In genomic region chr1:24071941-24072340, GRCh38 we compare ENCODE assay signal across 20 cellular contexts. TPM values are rescaled to one million over a fixed set of nuclear protein-coding genes. Genes with fewer than 3 reads are reported as not detected.
A peak's percentile ranks its signal among the peaks of the same experiment; 100 is the strongest.
DNase-seq lines count a peak whose midpoint lies in the region; ATAC-seq, FAIRE-seq and TF ChIP-seq lines count a peak whose summit lies in the region.
"Had no signal": no experiment of that assay in that cellular context is flagged by ENCODE, and none has a peak within 500 bp of the region (broad histone marks: within the 10 kb centered on the region; RNA-seq: fewer than 3 reads in every experiment).

No MANE protein-coding gene starts in this region.

- no peaks in the 10 kb centered on the region for H3F3A ChIP-seq in MM.1S (ENCODE audit: insufficient read depth, low read length)

- in situ Hi-C loops in GM13976 (cut with MboI; ENCODE audit: low sequenced_read_pairs, unreplicated experiment) = no loop called here

- H4K20me1 ChIP-seq in H1 (replicated peaks in 1 of 2; ENCODE audit: control insufficient read depth in 1 of 2, insufficient read depth in 2 of 2, low read length in 2 of 2) (no peaks in the 10 kb centered on the region), MM.1S (ENCODE audit: insufficient read depth, low read length) (no peaks in the 10 kb centered on the region)

- no peak overlapping the region for H4K91ac ChIP-seq in H1 (replicated peaks; ENCODE audit: insufficient read length, low read length)

- peak overlapping the region; percentile 73 for H2AFZ ChIP-seq in H1 (ENCODE audit: low read length)
- H2AFZ ChIP-seq in MM.1S (ENCODE audit: low read length) = no peak overlapping the region

- H3K4me3 ChIP-seq in right atrium auricular region (no peak overlapping the region), H1 (ENCODE audit: extremely low read depth in 1 of 4, insufficient read depth in 2 of 4, low read depth in 3 of 4, low read length in 4 of 4) (no peak overlapping the region), lower lobe of right lung (no peak overlapping the region), spleen (no peak overlapping the region), MM.1S (ENCODE audit: low read length) (no peak overlapping the region)

- H3K23ac ChIP-seq in H1 (ENCODE audit: insufficient read length) = no peak overlapping the region

- intact Hi-C loops in Right ventricle myocardium superior (cut with DNase I) = loop anchor here (5.0 kb wide), 1 partner anchor 40 kb away; the partner anchor contains the start of gene MYOM3
- intact Hi-C loops in lower lobe of right lung (cut with DNase I) = no loop called here
- intact Hi-C loops in spleen (cut with DNase I; ENCODE audit: low total_unique reads) = no loop called here

- WGBS in H1 (ENCODE audit: extremely low coverage in 1 of 2, insufficient coverage in 1 of 2, insufficient read length in 1 of 2, insufficient replicate concordance in 2 of 2, low coverage in 1 of 2, low lambda C conversion rate in 2 of 2, missing lambda C conversion rate in 1 of 2), 2 experiments = 91% methylated on average over 7 of the region's 7 CpGs; no CpG with 5 or more reads in 1 of the 2 experiments
- 84 to 90% (median 85%) methylated on average over 6 to 7 of the region's 7 CpGs for WGBS in spleen, 5 donors

- no peaks in the 10 kb centered on the region for H3K79me1 ChIP-seq in H1 (ENCODE audit: low read depth, low read length)

- no peaks in the 10 kb centered on the region for H3K9me2 ChIP-seq in MM.1S (replicated peaks; ENCODE audit: insufficient read depth, low read length)

- H3K23me2 ChIP-seq in H1 (ENCODE audit: low read depth, low read length) = no peaks in the 10 kb centered on the region

- H3K79me2 ChIP-seq in H1 (ENCODE audit: control insufficient read depth in 1 of 2, insufficient read depth in 2 of 2, low read length in 2 of 2) (no peaks in the 10 kb centered on the region), MM.1S (ENCODE audit: low read length) (no peaks in the 10 kb centered on the region)

- no peak overlapping the region for H4K5ac ChIP-seq in H1 (ENCODE audit: insufficient read length, low read depth, low read length)

- H2BK20ac ChIP-seq in H1 (ENCODE audit: low read length) = no peak overlapping the region

- no peak for TF ChIP-seq POLR2A in H1 (IDR thresholded peaks at IDR 0.05; ENCODE audit: control extremely low read depth in 1 of 2, low read depth in 2 of 2, low read length in 2 of 2)
- TF ChIP-seq POLR2A in spleen (IDR thresholded peaks at IDR 0.05) = no peak

- H3K18ac ChIP-seq in H1 (ENCODE audit: extremely low read depth, low read length) = no peak overlapping the region

- CTCF ChIA-PET in H1 (lab: Charles Lee; ENCODE audit: partially characterized antibody) = interaction anchor here (0.5 to 3.5 kb wide), 31 partner anchors 11 to 580 kb away, joined by 3 to 32 read pairs (median 4); partner anchors contain the start of gene MYOM3

- no peak overlapping the region for H2BK5ac ChIP-seq in H1 (ENCODE audit: low read depth, low read length)

- H3K4me1 ChIP-seq in right atrium auricular region (peaks cover 0 to 19% of the 10 kb centered on the region in 2 donors), H1 (replicated peaks in 1 of 4; ENCODE audit: control insufficient read depth in 3 of 4, insufficient read depth in 4 of 4, low read length in 3 of 4) (peaks cover 0 to 3% (median under 1%) of the 10 kb centered on the region in 4 experiments; a peak in 4 of 7 replicates), lower lobe of right lung (peaks cover 5% of the 10 kb centered on the region), spleen (peaks cover 0 to 11% (median 7%) of the 10 kb centered on the region in 6 donors), MM.1S (ENCODE audit: low read length) (no peaks in the 10 kb centered on the region)

- peak overlapping the region; percentile 19 for H3K4ac ChIP-seq in H1 (replicated peaks; ENCODE audit: insufficient read length, low read depth, low read length)

- ATAC-seq in Right ventricle myocardium superior (ENCODE audit: poor library complexity) = no peak
- ATAC-seq in lower lobe of right lung = no peak
- ATAC-seq in HG02840 (IDR thresholded peaks at IDR 0.05; ENCODE audit: low FRiP score, unreplicated experiment) = no peak

- no peak overlapping the region for H3K14ac ChIP-seq in H1 (ENCODE audit: insufficient read length)

- peak overlapping the region; percentile 28 to 55 for H3K27ac ChIP-seq in right atrium auricular region
- H3K27ac ChIP-seq in H1 (ENCODE audit: low read depth, low read length) = no peak overlapping the region
- H3K27ac ChIP-seq in lower lobe of right lung = no peak overlapping the region
- H3K27ac ChIP-seq in spleen = no peak overlapping the region
- H3K27ac ChIP-seq in MM.1S (ENCODE audit: low read length) = no peak overlapping the region

- no peak overlapping the region for H3K4me2 ChIP-seq in H1 (ENCODE audit: insufficient read depth in 1 of 2, low read depth in 2 of 2, low read length in 2 of 2)
- no peak overlapping the region for H3K4me2 ChIP-seq in MM.1S (ENCODE audit: low read depth, low read length)

- peak overlapping the region; percentile 11; the same call in 1 of the 2 replicates for H2BK12ac ChIP-seq in H1 (ENCODE audit: low read depth, low read length)

- TF ChIP-seq RAD21 in H1 (IDR thresholded peaks at IDR 0.05 in 1 of 2, conservative IDR thresholded peaks at IDR 0.05 in 1 of 2; ENCODE audit: low read depth in 2 of 2, low read length in 2 of 2) = no peak

- no peak overlapping the region for H2BK120ac ChIP-seq in H1 (replicated peaks; ENCODE audit: low read depth, low read length)

- H3K9me3 ChIP-seq in right atrium auricular region = no peaks in the 10 kb centered on the region
- no peaks in the 10 kb centered on the region for H3K9me3 ChIP-seq in H1 (ENCODE audit: insufficient read depth in 2 of 2, low read depth in 1 of 2, low read length in 1 of 2)
- no peaks in the 10 kb centered on the region for H3K9me3 ChIP-seq in lower lobe of right lung
- H3K9me3 ChIP-seq in spleen = no peaks in the 10 kb centered on the region
- H3K9me3 ChIP-seq in MM.1S (replicated peaks; ENCODE audit: insufficient read depth, low read length) = no peaks in the 10 kb centered on the region

- H2AK5ac ChIP-seq in H1 (ENCODE audit: low read depth, low read length) = no peak overlapping the region

- no peak overlapping the region for H4K8ac ChIP-seq in H1 (ENCODE audit: extremely low read depth, insufficient read depth, low read length)

- H3K27me3 ChIP-seq in right atrium auricular region (no peaks in the 10 kb centered on the region), H1 (replicated peaks in 1 of 4; ENCODE audit: control insufficient read depth in 3 of 4, extremely low read depth in 1 of 4, insufficient read depth in 3 of 4, low read length in 3 of 4) (no peaks in the 10 kb centered on the region; a peak in 1 of 7 replicates), lower lobe of right lung (ENCODE audit: low read depth) (no peaks in the 10 kb centered on the region), spleen (replicated peaks in 1 of 7) (peaks cover 0 to 25% (median 0%) of the 10 kb centered on the region in 7 donors), MM.1S (replicated peaks; ENCODE audit: insufficient read depth, low read length) (no peaks in the 10 kb centered on the region)

- POLR2A ChIA-PET in H1 (lab: Charles Lee; ENCODE audit: partially characterized antibody) = interaction anchor here (1.0 to 1.6 kb wide), 3 partner anchors 11 to 92 kb away, joined by 3 to 11 read pairs (median 9); partner anchors contain the start of gene SRSF10

- no peak for TF ChIP-seq CTCF in right atrium auricular region (IDR thresholded peaks at IDR 0.05)
- TF ChIP-seq CTCF in H1 (IDR thresholded peaks at IDR 0.05; ENCODE audit: control extremely low read depth in 1 of 3, insufficient read depth in 1 of 3, low read depth in 1 of 3, low read length in 3 of 3) = no peak
- no peak for TF ChIP-seq CTCF in lower lobe of right lung (IDR thresholded peaks at IDR 0.05)
- TF ChIP-seq CTCF in spleen (IDR thresholded peaks at IDR 0.05 in 8 of 11, conservative IDR thresholded peaks at IDR 0.05 in 3 of 11) = no peak
- TF ChIP-seq CTCF in MM.1S (IDR thresholded peaks at IDR 0.05; ENCODE audit: low read length) = no peak
- no peak for TF ChIP-seq CTCF in GM13976 (IDR thresholded peaks at IDR 0.05; ENCODE audit: borderline replicate concordance, control extremely low read depth, extremely low read depth, insufficient read depth, missing control alignments)

- peaks cover 25% of the 10 kb centered on the region for H3K36me3 ChIP-seq in right atrium auricular region
- H3K36me3 ChIP-seq in H1 (ENCODE audit: control insufficient read depth in 2 of 4, insufficient read depth in 4 of 4, low read length in 3 of 4) = no peaks in the 10 kb centered on the region
- H3K36me3 ChIP-seq in lower lobe of right lung = no peaks in the 10 kb centered on the region
- no peaks in the 10 kb centered on the region for H3K36me3 ChIP-seq in spleen
- no peaks in the 10 kb centered on the region for H3K36me3 ChIP-seq in MM.1S (replicated peaks; ENCODE audit: insufficient read depth, low read length)

- H2BK15ac ChIP-seq in H1 (ENCODE audit: low read length) = peak overlapping the region; percentile 13; the same call in 1 of the 2 replicates

- H3K9ac ChIP-seq in H1 (replicated peaks in 1 of 4; ENCODE audit: extremely low read depth in 1 of 4, low read depth in 3 of 4, low read length in 3 of 4) (no peak overlapping the region), MM.1S (ENCODE audit: low read length) (no peak overlapping the region)

- TF ChIP-seq EP300 in H1 (IDR thresholded peaks at IDR 0.05; ENCODE audit: borderline replicate concordance in 1 of 2, low read depth in 2 of 2, low read length in 2 of 2) = no peak

- no peak for FAIRE-seq in H1 (lab: Jason Lieb, UNC)
- FAIRE-seq: H54, RCC 7860 had no signal

- DNase-seq in right atrium auricular region (ENCODE audit: low spot score) = no peak
- DNase-seq in Right ventricle myocardium superior = no peak
- DNase-seq in H1 (ENCODE audit: low read depth in 1 of 2, low spot score in 2 of 2) = no peak
- DNase-seq in lower lobe of right lung = peak; percentile 23
- DNase-seq in spleen = peak; percentile 23
- DNase-seq in MM.1S = no peak
- no peak for DNase-seq in GM13976 (ENCODE audit: low spot score)
- DNase-seq: CD4-positive, CD25-positive, alpha-beta regulatory T cell; HFFc6; NCI-H1092 treated with DMSO at 0.1 percent for 48 hours; NCI-H1694 treated with DMSO at 0.1 percent for 48 hours; NCI-H446 treated with DMSO at 0.1 percent for 48 hours; NCI-H526 treated with DMSO at 0.1 percent for 48 hours; OCI-M1 had no signal

- no peak overlapping the region for H3K56ac ChIP-seq in H1 (replicated peaks; ENCODE audit: insufficient read length, low read depth, low read length)

RNA-seq across cellular contexts. Expression of gene MYOM3, which starts 40.0 kb away (rescaled TPM):
- total RNA-seq in right atrium auricular region = 100 to 1,000 TPM in 1 of 2 donors, 10 to 100 TPM in 1; 98.7 to 241 TPM
- 396 TPM for total RNA-seq in Right ventricle myocardium superior
- total RNA-seq in H1 (2021; fragmentation: NEBNext Ultra II Directional; extraction: Animal tissue kit (Norgen Biotek cat#: 25700)) = 0.09 and 0.36 TPM in 2 replicates
- polyA plus RNA-seq in H1 (2011; rRNA removed) = 0.05 and 0.08 TPM in 2 replicates
- 0.04 TPM for polyA plus RNA-seq in H1 (2011; cell fraction: cytosol; rRNA removed)
- 0.04 TPM for polyA plus RNA-seq in H1 (2011; cell fraction: nucleus; rRNA removed)
- 0.09 to 0.28 TPM (median 0.14 TPM) in 4 replicates for polyA plus RNA-seq in H1 (2012, experiment 1 of 2)
- polyA plus RNA-seq in H1 (2012, experiment 2 of 2) = 0.04 TPM
- polyA plus RNA-seq in H1 (2013, experiment 1 of 2) = 0.06 TPM
- polyA plus RNA-seq in H1 (2013, experiment 2 of 2) = 0.06 TPM
- polyA minus RNA-seq in H1 (2011; rRNA and poly(A)+ RNA removed) = 0.12 and 0.19 TPM in 2 replicates
- polyA minus RNA-seq in H1 (2011; cell fraction: cytosol; rRNA and poly(A)+ RNA removed) = not detected
- polyA minus RNA-seq in H1 (2011; cell fraction: nucleus; rRNA and poly(A)+ RNA removed) = 0.20 TPM
- total RNA-seq in lower lobe of right lung = 0.15 TPM
- not detected for total RNA-seq in spleen
- under 1 TPM; 0.02 to 0.06 (median 0.06) TPM for polyA plus RNA-seq in spleen
- total RNA-seq: CD4-positive, CD25-positive, alpha-beta regulatory T cell; LHCN-M2; SK-MEL-5 had no signal
- polyA plus RNA-seq: BJ; CD4-positive, CD25-positive, alpha-beta regulatory T cell had no signal

Comparison
In these comparisons a context has a peak if more than half of its experiments do, and no peak if none do; other contexts are left out.
1. DNase-seq: peak in lower lobe of right lung (single experiment) and spleen (single experiment); none in right atrium auricular region (single experiment), Right ventricle myocardium superior (single experiment), H1 (0 of 2), MM.1S (single experiment) and GM13976 (single experiment).
2. H3K27ac ChIP-seq: peak in right atrium auricular region (2 of 2); none in H1 (single experiment), lower lobe of right lung (single experiment), spleen (0 of 8) and MM.1S (single experiment).
3. RNA of gene MYOM3, which starts 40.0 kb away (total RNA-seq): 396 TPM in Right ventricle myocardium superior (single experiment) and 98.7 to 241 TPM in right atrium auricular region; 0.15 TPM in lower lobe of right lung (single experiment), 0.09 to 0.36 TPM in H1 and not detected in spleen; every median in the first group is over 10 times any median in the second.